27 cellular contexts compared by ENCODE assay signal in the genomic region with DNA sequence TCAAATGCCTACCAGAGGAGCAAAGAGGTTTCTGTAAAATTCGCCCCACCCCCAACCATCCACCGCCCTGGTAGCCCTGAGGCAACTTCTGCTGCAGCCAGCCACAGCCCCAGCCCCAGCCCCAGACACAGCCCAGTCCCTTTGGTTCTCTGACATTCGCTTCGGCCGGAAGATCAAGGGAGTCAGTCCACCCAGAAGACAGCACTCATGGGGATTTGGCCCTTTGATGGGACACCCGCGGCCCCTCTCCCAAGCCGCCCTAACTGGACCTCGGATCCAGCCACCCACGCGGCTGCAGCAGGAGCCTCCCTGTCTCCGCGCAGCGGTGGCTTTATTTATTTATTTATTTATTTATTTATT.
"Had no signal": no experiment of that assay in that cellular context is flagged by ENCODE, and none has a peak within 500 bp of the region (broad histone marks: within the 10 kb centered on the region; RNA-seq: fewer than 3 reads in every experiment).

No MANE protein-coding gene starts in this region.

- H3K4me1 Mint-ChIP-seq: mesothelial cell of epicardium; neural crest cell; stimulated activated naive B cell treated with anti-CD40 and anti-IgM and Interleukin-4, amounts not matched to agents 10 μg/mL and 1 μg/mL and 100 μg/mL, for 72 hours had no signal

- DNase-seq: colonic mucosa; effector CD8-positive, alpha-beta T cell; foreskin keratinocyte; mesenchymal stem cell; mucosa of descending colon; naive B cell; stimulated activated CD4-positive, alpha-beta T cell treated with anti-CD3 and anti-CD28 coated beads, Interleukin-15, amount 100 ng/mL, for 24 hours; stimulated activated CD4-positive, alpha-beta T cell treated with anti-CD3 and anti-CD28 coated beads, Interleukin-2, amount 100 ng/mL, for 48 hours; stimulated activated naive B cell treated with anti-CD40 and anti-IgM and Interleukin-4, amounts not matched to agents 10 μg/mL and 1 μg/mL and 100 μg/mL, for 72 hours; transverse colon had no signal

- H3K27ac ChIP-seq: colonic mucosa, esophagus muscularis mucosa, foreskin keratinocyte, gastroesophageal sphincter, heart left ventricle, hepatocyte, neutrophil, pancreas, prostate gland, right atrium auricular region, skin epidermis, thoracic aorta, transverse colon, upper lobe of right lung, vagina had no signal

- H3K27me3 ChIP-seq: colonic mucosa, esophagus muscularis mucosa, foreskin keratinocyte, gastroesophageal sphincter, heart left ventricle, hepatocyte, neutrophil, pancreas, right atrium auricular region, transverse colon, upper lobe of right lung, vagina had no signal

- H3K4me3 ChIP-seq: colonic mucosa, esophagus muscularis mucosa, gastroesophageal sphincter, heart left ventricle, hepatocyte, mucosa of descending colon, pancreas, prostate gland, right atrium auricular region, skin epidermis, thoracic aorta, transverse colon, upper lobe of right lung, vagina had no signal

- H3K4me3 Mint-ChIP-seq: dendritic cell treated with granulocyte-macrophage colony-stimulating factor and Interleukin-4, amounts not matched to agents 40 ng/mL and 50 ng/mL, for 4 days; mesothelial cell of epicardium; naive B cell; natural killer cell treated with Interleukin-12 subunit alpha and Interleukin-12 subunit beta and Interleukin-15 and Interleukin-18, amount 100 ng/mL, for 72 hours; neural crest cell; stimulated activated naive B cell treated with anti-CD40 and anti-IgM and Interleukin-4, amounts not matched to agents 10 μg/mL and 1 μg/mL and 100 μg/mL, for 72 hours; stimulated activated naive CD8-positive, alpha-beta T cell treated with anti-CD3 and anti-CD28 coated beads, Interleukin-15, Interleukin-2, amounts not matched to agents 100 ng/mL and 50 ng/mL, for 24 hours had no signal

- H3K9me3 ChIP-seq: colonic mucosa, neutrophil, pancreas, prostate gland, thoracic aorta had no signal

- H3K36me3 ChIP-seq: colonic mucosa, esophagus muscularis mucosa, gastroesophageal sphincter, heart left ventricle, neutrophil, pancreas, prostate gland, right atrium auricular region, thoracic aorta, transverse colon, upper lobe of right lung, vagina had no signal

- H3K4me1 ChIP-seq: colonic mucosa, esophagus muscularis mucosa, foreskin keratinocyte, gastroesophageal sphincter, heart left ventricle, pancreas, prostate gland, right atrium auricular region, transverse colon, upper lobe of right lung, vagina had no signal

- H3K27ac Mint-ChIP-seq: dendritic cell treated with granulocyte-macrophage colony-stimulating factor and Interleukin-4, amounts not matched to agents 40 ng/mL and 50 ng/mL, for 4 days; mesothelial cell of epicardium; naive B cell; natural killer cell treated with Interleukin-12 subunit alpha and Interleukin-12 subunit beta and Interleukin-15 and Interleukin-18, amount 100 ng/mL, for 72 hours; stimulated activated naive B cell treated with anti-CD40 and anti-IgM and Interleukin-4, amounts not matched to agents 10 μg/mL and 1 μg/mL and 100 μg/mL, for 72 hours; stimulated activated naive CD8-positive, alpha-beta T cell treated with anti-CD3 and anti-CD28 coated beads, Interleukin-15, Interleukin-2, amounts not matched to agents 100 ng/mL and 50 ng/mL, for 24 hours had no signal

- H3K27me3 Mint-ChIP-seq: dendritic cell treated with granulocyte-macrophage colony-stimulating factor and Interleukin-4, amounts not matched to agents 40 ng/mL and 50 ng/mL, for 4 days; naive B cell; natural killer cell treated with Interleukin-12 subunit alpha and Interleukin-12 subunit beta and Interleukin-15 and Interleukin-18, amount 100 ng/mL, for 72 hours; stimulated activated naive B cell treated with anti-CD40 and anti-IgM and Interleukin-4, amounts not matched to agents 10 μg/mL and 1 μg/mL and 100 μg/mL, for 72 hours; stimulated activated naive CD8-positive, alpha-beta T cell treated with anti-CD3 and anti-CD28 coated beads, Interleukin-15, Interleukin-2, amounts not matched to agents 100 ng/mL and 50 ng/mL, for 24 hours had no signal
